In genomic region chrY:21242793-21243192, GRCh38 we compare ENCODE assay signal across 14 cellular contexts.
"Had no signal": no experiment of that assay in that cellular context is flagged by ENCODE, and none has a peak within 500 bp of the region (broad histone marks: within the 10 kb centered on the region; RNA-seq: fewer than 3 reads in every experiment).

No MANE protein-coding gene starts in this region.

- H3K27me3 ChIP-seq: dorsolateral prefrontal cortex, upper lobe of left lung had no signal

- ATAC-seq: left ventricle myocardium superior, right cardiac atrium had no signal

- H3K4me1 ChIP-seq: prostate gland, upper lobe of left lung had no signal

- H3K9me3 ChIP-seq: prostate gland, thoracic aorta, upper lobe of left lung had no signal

- H3K4me1 Mint-ChIP-seq: brain, neural crest cell had no signal

- H3K27ac Mint-ChIP-seq: brain had no signal

- H3K4me3 ChIP-seq: dorsolateral prefrontal cortex, prostate gland, SK-N-MC, thoracic aorta, upper lobe of left lung had no signal

- H3K36me3 Mint-ChIP-seq: brain had no signal

- DNase-seq: activated CD4-positive, CD25-positive, alpha-beta regulatory T cell treated with anti-CD3 and anti-CD28 coated beads, Interleukin-2, amount 50 U/mL, for 72 hours; anterior cingulate cortex; caudate nucleus; dorsolateral prefrontal cortex; foreskin fibroblast; left ventricle myocardium superior; right cardiac atrium; upper lobe of left lung had no signal

- H3K27me3 Mint-ChIP-seq: brain had no signal

- H3K36me3 ChIP-seq: prostate gland, thoracic aorta, upper lobe of left lung had no signal

- H3K27ac ChIP-seq: dorsolateral prefrontal cortex, epithelial cell of prostate, prostate gland, SK-N-MC, thoracic aorta, upper lobe of left lung had no signal

- H3K4me3 Mint-ChIP-seq: brain, neural crest cell had no signal

- H3K9me3 Mint-ChIP-seq: neural crest cell had no signal
